In the genomic region with DNA sequence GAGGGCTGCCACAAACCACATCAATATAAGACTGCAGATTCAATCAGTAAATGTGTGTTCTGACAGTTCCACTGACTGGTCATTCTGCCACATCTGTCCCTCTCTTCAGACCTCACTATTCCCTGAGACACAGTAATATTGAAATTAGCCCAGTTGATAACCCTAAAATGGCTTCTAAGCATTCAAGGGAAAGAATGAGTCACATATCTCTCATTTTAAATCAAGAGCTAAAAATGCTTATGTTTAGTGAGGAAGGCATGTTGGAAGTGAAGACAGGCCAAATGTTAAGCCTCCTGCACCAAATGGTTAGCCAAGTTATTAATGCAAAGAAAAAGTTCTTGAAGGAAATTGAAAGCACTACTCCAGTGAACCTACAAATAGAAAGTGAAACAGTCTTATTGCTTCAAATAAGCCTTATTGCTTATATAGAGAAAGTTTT, we compare ENCODE assay signal across 9 cellular contexts. TPM values are rescaled to one million over a fixed set of nuclear protein-coding genes. Genes with fewer than 3 reads are reported as not detected.
DNase-seq lines count a peak whose midpoint lies in the region; ATAC-seq and TF ChIP-seq lines count a peak whose summit lies in the region.
"Had no signal": no experiment of that assay in that cellular context is flagged by ENCODE, and none has a peak within 500 bp of the region (broad histone marks: within the 10 kb centered on the region; RNA-seq: fewer than 3 reads in every experiment).

No MANE protein-coding gene starts in this region.

- H2BK120ac ChIP-seq in mesendoderm (ENCODE audit: low read depth, low read length), result no peak overlapping the region

- H3K4me1 ChIP-seq in spleen (peaks cover 0 to 9% (median 5%) of the 10 kb centered on the region in 6 donors), body of pancreas (no peaks in the 10 kb centered on the region), mesendoderm (ENCODE audit: control insufficient read depth, low read depth, low read length) (no peaks in the 10 kb centered on the region)

- H3K4ac ChIP-seq in mesendoderm (ENCODE audit: low read depth, low read length), result no peak overlapping the region

- H2BK5ac ChIP-seq in mesendoderm (ENCODE audit: low read length), result no peak overlapping the region

- no peak overlapping the region for H2AK5ac ChIP-seq in mesendoderm (ENCODE audit: low read length)

- no peak overlapping the region for H4K8ac ChIP-seq in mesendoderm (ENCODE audit: low read depth, low read length)

- H3K23ac ChIP-seq in mesendoderm (ENCODE audit: low read length), result no peak overlapping the region

- H3K36me3 Mint-ChIP-seq in activated T-cell treated with anti-CD3 and anti-CD28 coated beads, Interleukin-2, amount 50 U/mL, for 72 hours (ENCODE audit: insufficient read depth in 2 of 2), result peaks cover 0 to 1% of the 10 kb centered on the region in 2 donors
- no peaks in the 10 kb centered on the region for H3K36me3 Mint-ChIP-seq in T-helper 17 cell (ENCODE audit: low read depth)

- no peak for TF ChIP-seq CTCF in spleen (IDR thresholded peaks at IDR 0.05 in 8 of 11, conservative IDR thresholded peaks at IDR 0.05 in 3 of 11)
- no peak for TF ChIP-seq CTCF in body of pancreas (IDR thresholded peaks at IDR 0.05)

- H3K27me3 Mint-ChIP-seq in activated T-cell treated with anti-CD3 and anti-CD28 coated beads, Interleukin-2, amount 50 U/mL, for 72 hours (ENCODE audit: low read depth), result no peaks in the 10 kb centered on the region
- H3K27me3 Mint-ChIP-seq in T-helper 17 cell, result no peaks in the 10 kb centered on the region

- no peak overlapping the region for H2BK15ac ChIP-seq in mesendoderm (replicated peaks; ENCODE audit: low read depth)

- H4K5ac ChIP-seq in mesendoderm (ENCODE audit: low read length), result no peak overlapping the region

- intact Hi-C loops in spleen (cut with DNase I; ENCODE audit: low total_unique reads) (no loop called here), body of pancreas (cut with DNase I) (no loop called here)

- H3K27me3 ChIP-seq in spleen (replicated peaks in 1 of 7) (no peaks in the 10 kb centered on the region), body of pancreas (no peaks in the 10 kb centered on the region), mesendoderm (ENCODE audit: insufficient read depth, low read length, poor library complexity) (no peaks in the 10 kb centered on the region)

- no peak overlapping the region for H3K9ac ChIP-seq in mesendoderm (ENCODE audit: low read length)

- H3K56ac ChIP-seq in mesendoderm (ENCODE audit: low read length), result no peak overlapping the region

- H3K4me2 ChIP-seq in mesendoderm (ENCODE audit: low read length), result no peak overlapping the region

- DNase-seq in activated T-cell treated with anti-CD3 and anti-CD28 coated beads, Interleukin-2, amount 50 U/mL, for 72 hours, result peak; percentile 15 to 16
- no peak for DNase-seq in activated T-cell treated with anti-CD3 and anti-CD28 coated beads, Interleukin-2, amount 50 U/mL, for 48 hours
- DNase-seq in T-helper 17 cell (no peak), spleen (no peak), body of pancreas (no peak), mesendoderm (no peak), NCI-H1105 (lab: John Stamatoyannopoulos, UW) (no peak)

- peak; percentile 91 to 98 for ATAC-seq in activated T-cell treated with anti-CD3 and anti-CD28 coated beads, Interleukin-2, amount 50 U/mL, for 72 hours (replicated peaks in 1 of 2)
- ATAC-seq in HG02763 (IDR thresholded peaks at IDR 0.05; ENCODE audit: unreplicated experiment), result peak; percentile 73
- ATAC-seq in T-helper 17 cell, result peak; percentile 56
- no peak for ATAC-seq in body of pancreas

- H3K4me3 ChIP-seq in spleen (no peak overlapping the region), body of pancreas (no peak overlapping the region), mesendoderm (ENCODE audit: low read length) (no peak overlapping the region)

- H3K36me3 ChIP-seq in spleen, result no peaks in the 10 kb centered on the region
- H3K36me3 ChIP-seq in body of pancreas (replicated peaks in 1 of 2; ENCODE audit: insufficient read depth in 1 of 2, low read depth in 2 of 2), result no peaks in the 10 kb centered on the region
- no peaks in the 10 kb centered on the region for H3K36me3 ChIP-seq in mesendoderm (ENCODE audit: control insufficient read depth, insufficient read depth, low read length)

- H3K79me1 ChIP-seq in mesendoderm (ENCODE audit: low read length), result no peaks in the 10 kb centered on the region

- no peak for TF ChIP-seq POLR2A in spleen (IDR thresholded peaks at IDR 0.05)
- TF ChIP-seq POLR2A in body of pancreas (IDR thresholded peaks at IDR 0.05), result no peak

- H3K9me3 ChIP-seq in T-helper 17 cell (ENCODE audit: control insufficient read depth, low read length, poor library complexity, severe bottlenecking), result no peaks in the 10 kb centered on the region
- peaks cover 0 to 5% (median 0%) of the 10 kb centered on the region in 8 donors for H3K9me3 ChIP-seq in spleen
- H3K9me3 ChIP-seq in body of pancreas, result no peaks in the 10 kb centered on the region

- H3K18ac ChIP-seq in mesendoderm (ENCODE audit: low read length), result no peak overlapping the region

- peak overlapping the region; percentile 29 to 84 for H3K4me3 Mint-ChIP-seq in activated T-cell treated with anti-CD3 and anti-CD28 coated beads, Interleukin-2, amount 50 U/mL, for 72 hours
- H3K4me3 Mint-ChIP-seq in T-helper 17 cell, result peak overlapping the region; percentile 73

- peak overlapping the region in 5 of 8 donors; percentile 0 to 13 (median 3) for H3K27ac ChIP-seq in spleen
- no peak overlapping the region for H3K27ac ChIP-seq in body of pancreas
- H3K27ac ChIP-seq in mesendoderm (ENCODE audit: low read depth, low read length), result no peak overlapping the region
- H3K27ac ChIP-seq: C4-2B had no signal

- peaks cover 1 to 2% of the 10 kb centered on the region in 2 donors for H3K9me3 Mint-ChIP-seq in activated T-cell treated with anti-CD3 and anti-CD28 coated beads, Interleukin-2, amount 50 U/mL, for 72 hours

- H3K27ac Mint-ChIP-seq in activated T-cell treated with anti-CD3 and anti-CD28 coated beads, Interleukin-2, amount 50 U/mL, for 72 hours, result peak overlapping the region; percentile 89
- peak overlapping the region; percentile 54 for H3K27ac Mint-ChIP-seq in T-helper 17 cell

- peaks cover 13% of the 10 kb centered on the region for H3K4me1 Mint-ChIP-seq in activated T-cell treated with anti-CD3 and anti-CD28 coated beads, Interleukin-2, amount 50 U/mL, for 72 hours (ENCODE audit: low read depth)
- peaks cover 12% of the 10 kb centered on the region for H3K4me1 Mint-ChIP-seq in T-helper 17 cell

- no peaks in the 10 kb centered on the region for H3K79me2 ChIP-seq in mesendoderm (ENCODE audit: control insufficient read depth, insufficient read depth, low read length)

RNA-seq across cellular contexts. Expression of a gene that starts 24.5 kb away (rescaled TPM):
- 10 to 100 TPM; 24.8 to 26.4 TPM for total RNA-seq in activated T-cell treated with anti-CD3 and anti-CD28 coated beads, Interleukin-2, amount 50 U/mL, for 72 hours
- total RNA-seq in T-helper 17 cell (10 to 100 TPM; 12.6 to 14.2 TPM), spleen (10 to 100 TPM; 11.1 to 47.1 (median 14.7) TPM), body of pancreas (10 to 100 TPM; 19.5 to 49.1 TPM)
- polyA plus RNA-seq in spleen, result 1 to 10 TPM; 1.0 to 4.5 (median 2.3) TPM
- polyA plus RNA-seq in mesendoderm (2013, experiment 1 of 2), result 15.2 TPM
- 16.5 TPM for polyA plus RNA-seq in mesendoderm (2013, experiment 2 of 2)

Comparison
In these comparisons a context has a peak if more than half of its experiments do, and no peak if none do; other contexts are left out.
1. DNase-seq: peak in activated T-cell treated with anti-CD3 and anti-CD28 coated beads, Interleukin-2, amount 50 U/mL, for 72 hours (2 of 2); none in activated T-cell treated with anti-CD3 and anti-CD28 coated beads, Interleukin-2, amount 50 U/mL, for 48 hours (0 of 2), T-helper 17 cell (0 of 3), spleen (single experiment), body of pancreas (0 of 4), mesendoderm (single experiment) and NCI-H1105 (single experiment).
2. H3K27ac ChIP-seq: peak in spleen (5 of 8); none in body of pancreas (0 of 4) and mesendoderm (single experiment).